In genomic region chr13:70812481-70812880, GRCh38 we compare ENCODE assay signal across 1 cellular context.
TF ChIP-seq lines count a peak whose summit lies in the region.

No MANE protein-coding gene starts in this region.

TF ChIP-seq in IMR-90, 13 proteins besides CTCF, POLR2A, EP300 and RAD21 (continued from another document):
- no peak for TF ChIP-seq USF2 (IDR thresholded peaks at IDR 0.05; ENCODE audit: low read depth, low read length)
- no peak for TF ChIP-seq FOS (IDR thresholded peaks at IDR 0.05; ENCODE audit: low read depth, low read length)
- TF ChIP-seq CEBPB (IDR thresholded peaks at IDR 0.05; ENCODE audit: low read depth, low read length): no peak
- TF ChIP-seq CHD1 (IDR thresholded peaks at IDR 0.05; ENCODE audit: low read depth, low read length): no peak
- no peak for TF ChIP-seq NFE2L2 (IDR thresholded peaks at IDR 0.05; ENCODE audit: low read depth, low read length)
- no peak for TF ChIP-seq RFX5 (IDR thresholded peaks at IDR 0.05; ENCODE audit: low read depth, low read length)
- no peak for TF ChIP-seq MAFK (IDR thresholded peaks at IDR 0.05; ENCODE audit: low read depth, low read length)
- TF ChIP-seq MAZ (IDR thresholded peaks at IDR 0.05; ENCODE audit: borderline replicate concordance, low read depth, low read length): no peak
- TF ChIP-seq RCOR1 (IDR thresholded peaks at IDR 0.05; ENCODE audit: insufficient replicate concordance, low read length): no peak
- no peak for TF ChIP-seq SMC3 (IDR thresholded peaks at IDR 0.05; ENCODE audit: low read depth, low read length)
